8 cellular contexts compared by ENCODE assay signal in genomic region chr20:43537921-43538854, GRCh38. TPM values are rescaled to one million over a fixed set of nuclear protein-coding genes. Genes with fewer than 3 reads are reported as not detected.
A peak's percentile ranks its signal among the peaks of the same experiment; 100 is the strongest.
DNase-seq lines count a peak whose midpoint lies in the region; ATAC-seq and TF ChIP-seq lines count a peak whose summit lies in the region.

No MANE protein-coding gene starts in this region.

- peaks cover 2% of the 10 kb centered on the region for H3K4me1 Mint-ChIP-seq in osteocyte (ENCODE audit: unreplicated experiment)

- no peaks in the 10 kb centered on the region for H3K9me3 Mint-ChIP-seq in osteocyte (ENCODE audit: unreplicated experiment)

- ATAC-seq in GM21381 (IDR thresholded peaks at IDR 0.05; ENCODE audit: unreplicated experiment) (no peak), GM21528 (IDR thresholded peaks at IDR 0.05; ENCODE audit: low FRiP score, unreplicated experiment) (no peak)

- peak; percentile 91 for TF ChIP-seq CTCF in osteocyte (IDR thresholded peaks at IDR 0.05)

- H3K4me3 Mint-ChIP-seq in osteocyte (ENCODE audit: unreplicated experiment), result no peak overlapping the region

- H3K36me3 Mint-ChIP-seq in osteocyte (ENCODE audit: unreplicated experiment), result no peaks in the 10 kb centered on the region

- no peaks in the 10 kb centered on the region for H3K27me3 Mint-ChIP-seq in osteocyte (ENCODE audit: unreplicated experiment)

- H3K27ac Mint-ChIP-seq in osteocyte (ENCODE audit: unreplicated experiment), result no peak overlapping the region

- DNase-seq in D341Med (ENCODE audit: low spot score) (peak; percentile 72), HUDEP-2 (lab: John Stamatoyannopoulos, UW; ENCODE audit: unreplicated experiment in 76 of 76) (peak in 56 of 76 experiments; percentile 1 to 66 (median 24)), RPMI7951 (ENCODE audit: low read depth) (peak; percentile 72), glomerular endothelial cell (ENCODE audit: extremely low read depth, low read depth, low spot score) (peak; percentile 36), osteocyte (ENCODE audit: extremely low spot score, unreplicated experiment) (peak; percentile 89)
- DNase-seq in activated naive CD4-positive, alpha-beta T cell treated with Interleukin-2 at 50 U/mL for 16 hours, result peak; percentile 51

RNA-seq across cellular contexts. Expression of gene SGK2, which starts 20.6 kb away (rescaled TPM):
- not detected in 2 replicates for total RNA-seq in RPMI7951 (2014; rRNA removed; shearing (Covaris generic))
- 4.4 TPM in 1 of 2 replicates, not detected in the other for total RNA-seq in glomerular endothelial cell
- 0.52 and 2.5 TPM in 2 replicates for total RNA-seq in osteocyte

RNA-seq across cellular contexts. Expression of gene L3MBTL1, which starts 30.7 kb away (rescaled TPM):
- total RNA-seq in RPMI7951 (2014; rRNA removed; shearing (Covaris generic)), result 1.3 and 2.9 TPM in 2 replicates
- total RNA-seq in glomerular endothelial cell (1.9 and 15.8 TPM in 2 replicates), osteocyte (14.1 and 17.5 TPM in 2 replicates)

RNA-seq across cellular contexts. Expression of gene IFT52, which starts 52.5 kb away (rescaled TPM):
- total RNA-seq in RPMI7951 (2014; rRNA removed; shearing (Covaris generic)), result 71.4 and 77.5 TPM in 2 replicates
- 41.0 and 50.6 TPM in 2 replicates for total RNA-seq in glomerular endothelial cell
- total RNA-seq in osteocyte, result 50.4 and 55.3 TPM in 2 replicates

Comparison
In these comparisons a context has a peak if more than half of its experiments do, and no peak if none do; other contexts are left out.
1. DNase-seq: peak in every context shown above with its lines; median percentile 89 in osteocyte; 72 in D341Med; 72 in RPMI7951; 51 in activated naive CD4-positive, alpha-beta T cell treated with Interleukin-2 at 50 U/mL for 16 hours; 36 in glomerular endothelial cell; 24 in HUDEP-2.